ENCODE assay signal across 23 cellular contexts in the genomic region with DNA sequence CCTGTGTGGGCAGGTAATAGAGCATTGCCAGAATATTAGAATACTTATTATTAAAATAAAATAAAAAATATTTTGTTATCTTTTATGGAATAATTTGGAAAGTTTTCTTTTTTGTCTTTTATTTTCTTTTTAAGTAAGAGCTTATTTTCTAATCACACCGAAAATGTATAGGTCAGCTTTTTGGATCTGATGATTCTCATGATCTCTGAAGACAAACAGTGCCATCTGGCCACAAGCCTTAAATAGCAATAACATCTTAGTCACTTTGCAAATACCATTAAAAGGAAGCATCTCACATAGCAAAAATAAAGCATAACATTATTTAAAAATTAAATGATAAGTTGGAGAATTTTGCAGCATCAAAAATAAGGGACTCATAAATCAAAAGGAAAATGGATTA.
"Had no signal": no experiment of that assay in that cellular context is flagged by ENCODE, and none has a peak within 500 bp of the region (broad histone marks: within the 10 kb centered on the region; RNA-seq: fewer than 3 reads in every experiment).

No MANE protein-coding gene starts in this region.

- H3K27ac ChIP-seq: brain microvascular endothelial cell, colonic mucosa, epithelial cell of prostate, left lung, parathyroid adenoma, spleen, thoracic aorta, upper lobe of left lung, VCaP had no signal

- ATAC-seq: activated T-cell treated with anti-CD3 and anti-CD28 coated beads, Interleukin-2, amount 50 U/mL, for 72 hours; left lung; stimulated activated naive B cell treated with anti-CD40 and anti-IgM and Interleukin-4, amounts not matched to agents 10 μg/mL and 1 μg/mL and 100 μg/mL, for 72 hours had no signal

- DNase-seq: activated CD4-positive, alpha-beta T cell treated with anti-CD3 and anti-CD28 coated beads, Interleukin-2, amount 50 U/mL, for 1 hour; activated CD4-positive, CD25-positive, alpha-beta regulatory T cell treated with anti-CD3 and anti-CD28 coated beads, Interleukin-2, amount 50 U/mL, for 72 hours; activated CD8-positive, alpha-beta memory T cell treated with anti-CD3 and anti-CD28 coated beads for 24 hours; activated CD8-positive, alpha-beta memory T cell treated with anti-CD3 and anti-CD28 coated beads, Interleukin-2, amount 50 U/mL, for 48 hours; activated effector memory CD4-positive, alpha-beta T cell treated with anti-CD3 and anti-CD28 coated beads, Interleukin-2, amount 50 U/mL, for 16 hours; activated naive CD4-positive, alpha-beta T cell treated with anti-CD3 and anti-CD28 coated beads, Interleukin-2, amount 50 U/mL, for 16 hours; activated T-cell treated with anti-CD3 and anti-CD28 coated beads, Interleukin-2, amount 50 U/mL, for 72 hours; aorta; brain microvascular endothelial cell; colonic mucosa; endodermal cell; hypothalamus; kidney; left lung; midbrain; spleen; stimulated activated naive B cell treated with anti-CD40 and anti-IgM and Interleukin-4, amounts not matched to agents 10 μg/mL and 1 μg/mL and 100 μg/mL, for 72 hours; upper lobe of left lung had no signal

- H3K9me3 ChIP-seq: colonic mucosa, thoracic aorta had no signal

- H3K4me3 ChIP-seq: colonic mucosa, left lung, spleen, thoracic aorta, upper lobe of left lung had no signal

- H3K4me1 ChIP-seq: colonic mucosa, left lung, parathyroid adenoma, spleen, upper lobe of left lung had no signal

- H3K36me3 ChIP-seq: brain microvascular endothelial cell, colonic mucosa, left lung, spleen, thoracic aorta, upper lobe of left lung had no signal

- FAIRE-seq: frontal cortex, kidney had no signal

- H3K79me2 ChIP-seq: parathyroid adenoma had no signal

- H3K9ac ChIP-seq: parathyroid adenoma had no signal

- H2AFZ ChIP-seq: parathyroid adenoma had no signal

- H3K27me3 ChIP-seq: brain microvascular endothelial cell, colonic mucosa, left lung, spleen, upper lobe of left lung had no signal
